Comparison of ENCODE assay signal across 18 cellular contexts in the genomic region with DNA sequence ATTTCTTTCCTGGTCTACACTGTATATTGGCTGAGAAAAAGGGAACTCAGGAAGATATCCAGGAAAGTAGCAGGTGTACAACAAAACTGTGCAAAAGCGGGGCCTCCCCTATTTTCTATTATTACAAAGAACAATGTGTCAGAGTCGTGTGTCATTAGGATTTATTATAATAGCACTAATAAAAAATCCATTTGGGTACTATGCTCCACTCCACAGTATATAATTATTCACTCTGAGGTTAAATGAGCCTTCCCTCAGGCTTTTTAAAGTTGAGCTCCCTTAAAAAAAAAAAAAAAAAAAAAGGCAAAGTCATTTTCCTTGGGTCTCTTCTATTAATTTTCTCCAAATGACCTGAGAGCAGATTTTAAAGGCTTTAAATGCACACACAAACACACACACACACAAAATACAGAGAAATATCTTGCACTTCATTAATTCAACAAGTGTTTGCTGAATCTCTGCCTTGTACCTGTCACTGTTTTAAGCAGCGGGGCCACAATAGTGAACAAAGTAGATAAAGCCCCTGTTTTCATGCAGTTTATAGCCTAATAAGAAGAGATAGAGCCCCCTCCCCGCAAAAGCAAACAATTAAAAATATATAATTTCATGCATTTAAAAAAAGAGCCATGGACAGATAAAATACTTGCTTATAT.
"Had no signal": no experiment of that assay in that cellular context is flagged by ENCODE, and none has a peak within 500 bp of the region (broad histone marks: within the 10 kb centered on the region; RNA-seq: fewer than 3 reads in every experiment).

No MANE protein-coding gene starts in this region.

- H3K9me3 ChIP-seq: mucosa of descending colon, sigmoid colon, transverse colon had no signal

- ATAC-seq: activated CD4-positive, CD25-positive, alpha-beta regulatory T cell treated with anti-CD3 and anti-CD28 coated beads, Interleukin-2, amount 50 U/mL, for 24 hours; heart left ventricle; left lobe of liver; mucosa of descending colon; naive thymus-derived CD8-positive, alpha-beta T cell; stimulated activated naive B cell treated with anti-CD40 and anti-IgM and Interleukin-4, amounts not matched to agents 10 μg/mL and 1 μg/mL and 100 μg/mL, for 72 hours had no signal

- H3K36me3 ChIP-seq: sigmoid colon, transverse colon had no signal

- H3K9me3 Mint-ChIP-seq: activated naive CD4-positive, alpha-beta T cell treated with anti-CD3 and anti-CD28 coated beads, Interleukin-2, amount 10 ng/mL, durations not matched to agents 7 days and 5 days; naive thymus-derived CD8-positive, alpha-beta T cell; stimulated activated naive B cell treated with anti-CD40 and anti-IgM and Interleukin-4, amounts not matched to agents 10 μg/mL and 1 μg/mL and 100 μg/mL, for 72 hours; T-helper 2 cell treated with Interferon-gamma antibody and Interleukin-4, amounts not matched to agents 5 μg/mL and 100 μg/mL, for 36 hours had no signal

- DNase-seq: activated CD4-positive, alpha-beta T cell treated with anti-CD3 and anti-CD28 coated beads, Interleukin-2, amount 50 U/mL, for 48 hours; activated CD8-positive, alpha-beta memory T cell treated with anti-CD3 and anti-CD28 coated beads, Interleukin-2, amount 50 U/mL, for 48 hours; activated naive CD4-positive, alpha-beta T cell treated with anti-CD3 and anti-CD28 coated beads, Interleukin-2, amount 10 ng/mL, durations not matched to agents 7 days and 5 days; cortex of kidney; effector CD8-positive, alpha-beta T cell; heart left ventricle; mammary epithelial cell; mucosa of descending colon; naive thymus-derived CD8-positive, alpha-beta T cell; sigmoid colon; stimulated activated CD4-positive, alpha-beta T cell treated with anti-CD3 and anti-CD28 coated beads, Interleukin-2, amount 100 ng/mL, for 24 hours; stimulated activated naive B cell treated with anti-CD40 and anti-IgM and Interleukin-4, amounts not matched to agents 10 μg/mL and 1 μg/mL and 100 μg/mL, for 72 hours; transverse colon had no signal

- FAIRE-seq: frontal cortex, islet of Langerhans had no signal

- H3K27ac Mint-ChIP-seq: activated naive CD4-positive, alpha-beta T cell treated with anti-CD3 and anti-CD28 coated beads, Interleukin-2, amount 10 ng/mL, durations not matched to agents 7 days and 5 days; stimulated activated naive B cell treated with anti-CD40 and anti-IgM and Interleukin-4, amounts not matched to agents 10 μg/mL and 1 μg/mL and 100 μg/mL, for 72 hours; T-helper 2 cell treated with Interferon-gamma antibody and Interleukin-4, amounts not matched to agents 5 μg/mL and 100 μg/mL, for 36 hours had no signal

- H3K27me3 Mint-ChIP-seq: activated naive CD4-positive, alpha-beta T cell treated with anti-CD3 and anti-CD28 coated beads, Interleukin-2, amount 10 ng/mL, durations not matched to agents 7 days and 5 days; stimulated activated naive B cell treated with anti-CD40 and anti-IgM and Interleukin-4, amounts not matched to agents 10 μg/mL and 1 μg/mL and 100 μg/mL, for 72 hours had no signal

- H3K4me3 ChIP-seq: mucosa of descending colon, sigmoid colon, transverse colon had no signal

- H3K27me3 ChIP-seq: heart left ventricle, sigmoid colon, transverse colon had no signal
